20 cellular contexts compared by ENCODE assay signal in genomic region chr5:87361536-87362213, GRCh38. TPM values are rescaled to one million over a fixed set of nuclear protein-coding genes. Genes with fewer than 3 reads are reported as not detected.
A peak's percentile ranks its signal among the peaks of the same experiment; 100 is the strongest.
DNase-seq lines count a peak whose midpoint lies in the region; ATAC-seq lines count a peak whose summit lies in the region.
"Had no signal": no experiment of that assay in that cellular context is flagged by ENCODE, and none has a peak within 500 bp of the region (broad histone marks: within the 10 kb centered on the region; RNA-seq: fewer than 3 reads in every experiment).

No MANE protein-coding gene starts in this region.

- WGBS in right cardiac atrium = 91% methylated on average over 1 of the region's 1 CpG

- peaks cover 9% of the 10 kb centered on the region for H3K36me3 ChIP-seq in SK-N-MC (ENCODE audit: insufficient read depth, low read length)
- H3K36me3 ChIP-seq: prostate gland had no signal

- DNase-seq in Right ventricle myocardium superior (no peak), left cardiac atrium (no peak), SK-N-MC (ENCODE audit: low read depth, low spot score) (peak; percentile 51), fibroblast of peridontal ligament (ENCODE audit: extremely low read depth) (peak; percentile 42), NCI-H2081 (lab: John Stamatoyannopoulos, UW) (no peak), NCI-H1105 treated with DMSO at 0.1 percent for 48 hours (lab: John Stamatoyannopoulos, UW) (no peak), right cardiac atrium (no peak)
- no peak for DNase-seq in NK-92 treated with Interleukin-12 subunit alpha and Interleukin-12 subunit beta, amount 100 ng/mL, for 24 hours (lab: John Stamatoyannopoulos, UW)
- DNase-seq: activated naive CD4-positive, alpha-beta T cell treated with Interleukin-2 at 50 U/mL for 16 hours; foreskin keratinocyte; GF-D8; H7; MG63; NCI-H2029; NCI-H446 had no signal

- H3K4me3 ChIP-seq in SK-N-MC (no peak overlapping the region; the same call in 1 of the 2 replicates), right cardiac atrium (ENCODE audit: low read length) (no peak overlapping the region)
- H3K4me3 ChIP-seq: A549, ascending aorta, MG63, prostate gland, vagina had no signal

- no peaks in the 10 kb centered on the region for H3K27me3 ChIP-seq in right cardiac atrium (ENCODE audit: control insufficient read depth, insufficient read depth)
- H3K27me3 ChIP-seq: ascending aorta, foreskin keratinocyte, MG63, vagina had no signal

- intact Hi-C loops in Right ventricle myocardium superior (cut with DNase I) (no loop called here), left cardiac atrium (cut with DNase I) (no loop called here), right cardiac atrium (cut with DNase I) (no loop called here)

- H3K9ac ChIP-seq in SK-N-MC (ENCODE audit: insufficient read length) = no peak overlapping the region

- ATAC-seq in Right ventricle myocardium superior (ENCODE audit: poor library complexity) = peak; percentile 18
- no peak for ATAC-seq in left cardiac atrium
- ATAC-seq in right cardiac atrium = no peak
- ATAC-seq: A549, foreskin keratinocyte had no signal

- peaks cover 1% of the 10 kb centered on the region for H3K4me1 ChIP-seq in right cardiac atrium (ENCODE audit: control insufficient read depth, insufficient read depth, low read length)
- H3K4me1 ChIP-seq: A549, ascending aorta, foreskin keratinocyte, prostate gland, vagina had no signal

- peak overlapping the region; percentile 88 for H3K27ac ChIP-seq in SK-N-MC
- H3K27ac ChIP-seq in right cardiac atrium (ENCODE audit: low read length) = no peak overlapping the region
- H3K27ac ChIP-seq: ascending aorta, foreskin keratinocyte, prostate gland, vagina, VCaP had no signal

- H3K9me3 ChIP-seq in SK-N-MC (ENCODE audit: low read depth, low read length) (no peaks in the 10 kb centered on the region), right cardiac atrium (ENCODE audit: control insufficient read depth, low read length) (no peaks in the 10 kb centered on the region)
- H3K9me3 ChIP-seq: A549, ascending aorta, MG63, prostate gland, vagina had no signal

RNA-seq across cellular contexts. Expression of gene CCNH, which starts 51.1 kb away (rescaled TPM):
- total RNA-seq in Right ventricle myocardium superior (16.6 TPM), left cardiac atrium (10 to 100 TPM; 21.2 to 38.1 TPM), right cardiac atrium (10 to 100 TPM; 23.4 to 42.8 (median 29.8) TPM)
- polyA plus RNA-seq in right cardiac atrium = 39.6 TPM

Comparison
In these comparisons a context has a peak if more than half of its experiments do, and no peak if none do; other contexts are left out.
1. DNase-seq: peak in SK-N-MC (single experiment) and fibroblast of peridontal ligament (single experiment); none in Right ventricle myocardium superior (single experiment), left cardiac atrium (single experiment), NCI-H2081 (0 of 2), NK-92 treated with Interleukin-12 subunit alpha and Interleukin-12 subunit beta, amount 100 ng/mL, for 24 hours (single experiment), NCI-H1105 treated with DMSO at 0.1 percent for 48 hours (single experiment) and right cardiac atrium (0 of 3).